In the genomic region with DNA sequence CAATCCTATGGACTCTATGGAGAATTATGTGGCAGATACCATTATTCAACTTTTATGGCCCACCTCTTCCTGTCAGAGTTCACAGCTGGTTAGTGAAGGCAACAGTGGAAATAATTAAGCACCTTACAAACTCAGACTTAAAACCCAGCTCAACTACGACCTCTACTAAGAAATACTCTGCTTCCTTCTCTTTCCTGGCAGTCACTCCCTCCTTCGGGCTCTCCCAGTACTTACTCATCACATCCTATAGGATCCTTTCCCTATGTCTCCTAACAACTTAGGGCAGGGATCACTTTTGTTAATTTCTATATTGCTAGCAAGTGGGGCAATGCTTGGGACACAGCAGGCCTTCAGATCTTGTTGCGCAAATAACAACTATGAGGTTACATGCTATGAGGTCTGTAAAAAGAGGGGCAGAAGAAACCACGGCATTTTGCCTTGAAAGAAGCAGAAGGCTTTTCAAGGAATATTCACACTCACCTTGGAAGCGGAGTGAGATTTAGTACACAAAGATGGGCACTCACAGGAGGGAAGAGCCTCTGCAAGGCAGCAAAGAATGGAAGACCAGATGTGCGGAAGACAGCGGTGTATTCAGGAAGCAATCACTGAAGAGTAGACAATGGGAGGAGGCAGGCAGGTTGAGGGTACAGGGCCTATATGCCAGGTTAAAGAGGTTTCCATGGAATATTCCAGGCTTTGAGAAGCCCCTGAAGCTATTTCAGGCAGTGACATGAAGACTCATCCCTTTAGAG, we compare ENCODE assay signal across 8 cellular contexts. TPM values are rescaled to one million over a fixed set of nuclear protein-coding genes. Genes with fewer than 3 reads are reported as not detected.
A peak's percentile ranks its signal among the peaks of the same experiment; 100 is the strongest.
DNase-seq lines count a peak whose midpoint lies in the region; ATAC-seq, FAIRE-seq and TF ChIP-seq lines count a peak whose summit lies in the region.

No MANE protein-coding gene starts in this region.

- no peaks in the 10 kb centered on the region for H3K27me3 ChIP-seq in HepG2 (ENCODE audit: control insufficient read depth in 1 of 2, insufficient read depth in 2 of 2, low read length in 2 of 2)
- no peaks in the 10 kb centered on the region for H3K27me3 ChIP-seq in right lobe of liver

- peak overlapping the region; percentile 79 to 88 for H3K27ac Mint-ChIP-seq in T-cell

- TF ChIP-seq RAD21 in HepG2 (CRISPR knock-in tag; IDR thresholded peaks at IDR 0.05) = no peak

- peak overlapping the region; percentile 69 to 92 (median 82) for H3K4me3 Mint-ChIP-seq in T-cell

- no peak for ATAC-seq in HepG2
- no peak for ATAC-seq in right lobe of liver
- ATAC-seq in T-cell (replicated peaks in 1 of 4) = no peak
- no peak for ATAC-seq in GM18858 (IDR thresholded peaks at IDR 0.05; ENCODE audit: unreplicated experiment)
- no peak for ATAC-seq in GM21515 (IDR thresholded peaks at IDR 0.05; ENCODE audit: unreplicated experiment)

- H3K9me3 Mint-ChIP-seq in T-cell = no peaks in the 10 kb centered on the region

- CTCF ChIA-PET in HepG2 (lab: Yijun Ruan, JAX; ENCODE audit: low intra/inter-chr PET ratio, low total read pairs) = no interaction called here
- CTCF ChIA-PET in T-cell (lab: Charles Lee) = interaction anchor here in 1 of 2 donors (0.5 kb wide), 1 partner anchor 36 kb away, joined by 3 read pairs; no protein-coding TSS in a partner anchor

- peaks cover 58% of the 10 kb centered on the region for H3K79me2 ChIP-seq in HepG2 (ENCODE audit: insufficient read depth, low read length)

- FAIRE-seq in HepG2 (lab: Jason Lieb, UNC) (no peak), HTR-8/SVneo (lab: Jason Lieb, UNC) (no peak)

- H3K4me2 ChIP-seq in HepG2 (ENCODE audit: low read depth, low read length) = peak overlapping the region; percentile 94

- no peaks in the 10 kb centered on the region for H3K27me3 Mint-ChIP-seq in T-cell

- WGBS in HepG2 (ENCODE audit: low lambda C conversion rate) = 85% methylated on average over 7 of the region's 7 CpGs
- WGBS in right lobe of liver (ENCODE audit: insufficient coverage, low coverage, low lambda C conversion rate, missing lambda C conversion rate) = 79% methylated on average over 7 of the region's 7 CpGs

- H3K9me3 ChIP-seq in HepG2 (ENCODE audit: low read length) (no peaks in the 10 kb centered on the region), right lobe of liver (no peaks in the 10 kb centered on the region)

- peak overlapping the region; percentile 87 for H3K9ac ChIP-seq in HepG2 (ENCODE audit: insufficient read depth, low read depth, low read length)

- intact Hi-C loops in HepG2 (cut with micrococcal nuclease; ENCODE audit: unreplicated experiment) = loop anchor here (2.0 to 5.0 kb wide), 2 partner anchors 47 to 108 kb away; no protein-coding TSS in a partner anchor
- intact Hi-C loops in right lobe of liver (cut with DNase I) = no loop called here

- POLR2A ChIA-PET in HepG2 (lab: Yijun Ruan, JAX) (interaction anchor here (1.1 kb wide), 1 partner anchor 55 kb away, joined by 4 read pairs; no protein-coding TSS in a partner anchor), T-cell (lab: Charles Lee) (interaction anchor here in 1 of 2 donors (0.6 kb wide), 1 partner anchor 1441 kb away, joined by 3 read pairs; no protein-coding TSS in a partner anchor)

- TF ChIP-seq CTCF in HepG2 (CRISPR knock-in tag; IDR thresholded peaks at IDR 0.05) = no peak
- TF ChIP-seq CTCF in right lobe of liver (IDR thresholded peaks at IDR 0.05) = no peak

- peak overlapping the region; percentile 21 for H3K27ac ChIP-seq in HepG2 (ENCODE audit: extremely low read length, insufficient read depth, low read length)
- H3K27ac ChIP-seq in right lobe of liver = no peak overlapping the region

- H4K20me1 ChIP-seq in HepG2 (ENCODE audit: insufficient read depth, low read length) = no peaks in the 10 kb centered on the region; the same call in 1 of the 2 replicates

- peak overlapping the region; percentile 11 to 65 (median 56); a peak in 5 of 6 replicates for H3K4me3 ChIP-seq in HepG2 (replicated peaks in 1 of 3; ENCODE audit: insufficient read depth in 1 of 3, low read depth in 2 of 3, low read length in 3 of 3)
- no peak overlapping the region for H3K4me3 ChIP-seq in right lobe of liver

- no peaks in the 10 kb centered on the region for H3K36me3 Mint-ChIP-seq in T-cell

- no TSS peak for BruUV-seq in HepG2 (replicated peaks; lab: Mats Ljungman, UMichigan)

- no peak for TF ChIP-seq EP300 in HepG2 (IDR thresholded peaks at IDR 0.05; ENCODE audit: low read depth in 2 of 2, low read length in 2 of 2)
- TF ChIP-seq EP300 in HepG2 (CRISPR knock-in tag; IDR thresholded peaks at IDR 0.05; ENCODE audit: borderline replicate concordance) = no peak

- TF ChIP-seq POLR2A in HepG2 (IDR thresholded peaks at IDR 0.05; ENCODE audit: insufficient read depth in 1 of 2, low read depth in 2 of 2, low read length in 2 of 2) = no peak
- no peak for TF ChIP-seq POLR2A in right lobe of liver (IDR thresholded peaks at IDR 0.05)

- peaks cover 66% of the 10 kb centered on the region for H3K4me1 ChIP-seq in HepG2 (ENCODE audit: insufficient read depth, low read length)
- H3K4me1 ChIP-seq in right lobe of liver = peaks cover 0 to 8% (median 0%) of the 10 kb centered on the region in 4 donors

- H3K36me3 ChIP-seq in HepG2 (replicated peaks in 1 of 2; ENCODE audit: control insufficient read depth in 1 of 2, insufficient read depth in 2 of 2, low read length in 2 of 2) (peaks cover 2 to 12% of the 10 kb centered on the region in 2 experiments; a peak in 3 of 5 replicates), right lobe of liver (no peaks in the 10 kb centered on the region)

- peaks cover 36 to 45% (median 38%) of the 10 kb centered on the region in 3 donors for H3K4me1 Mint-ChIP-seq in T-cell

- no peak overlapping the region for H2AFZ ChIP-seq in HepG2 (ENCODE audit: low read length)

- DNase-seq in HepG2 (ENCODE audit: low spot score) = no peak
- no peak for DNase-seq in right lobe of liver
- no peak for DNase-seq in T-cell
- peak; percentile 40 for DNase-seq in glomerular visceral epithelial cell (ENCODE audit: extremely low spot score)
- no peak for DNase-seq in GM19238 (ENCODE audit: insufficient read length, low spot score)
- DNase-seq in HTR-8/SVneo (ENCODE audit: insufficient read length, low spot score) = no peak

- in situ Hi-C loops in HepG2 (cut with HindIII; ENCODE audit: extremely low pct_ligation_motif_present, low pct_unique_long_range_greater_than_20kb) = loop anchor here (5.0 kb wide), 1 partner anchor 93 kb away; no protein-coding TSS in a partner anchor

TF ChIP-seq in HepG2, 621 proteins besides CTCF, POLR2A, EP300 and RAD21 (continues in another document):
- TF ChIP-seq CEBPG (CRISPR knock-in tag; IDR thresholded peaks at IDR 0.05) (peak; percentile 49; the same call in 1 of the 2 replicates), ZNF317 (CRISPR knock-in tag; IDR thresholded peaks at IDR 0.05) (peak; percentile 96), TBX2 (CRISPR knock-in tag; IDR thresholded peaks at IDR 0.05; ENCODE audit: borderline replicate concordance) (0 out of 2 replicates have a peak, but pooled peaks have one; percentile 23), CEBPB (IDR thresholded peaks at IDR 0.05; ENCODE audit: borderline replicate concordance, low read depth, low read length) (peak; percentile 83), ZBTB38 (CRISPR knock-in tag; IDR thresholded peaks at IDR 0.05) (peak; percentile 93), KAT8 (CRISPR knock-in tag; IDR thresholded peaks at IDR 0.05) (no peak), DNMT3B (CRISPR knock-in tag; conservative IDR thresholded peaks at IDR 0.05) (0 out of 2 replicates have a peak, but pooled peaks have one; percentile 29), WIZ (CRISPR knock-in tag; IDR thresholded peaks at IDR 0.05) (no peak), ESRRA (CRISPR knock-in tag; IDR thresholded peaks at IDR 0.05; ENCODE audit: low read depth) (no peak), SOX5 (CRISPR knock-in tag; IDR thresholded peaks at IDR 0.05; ENCODE audit: borderline replicate concordance) (no peak)
- TF ChIP-seq, protein P1, sequence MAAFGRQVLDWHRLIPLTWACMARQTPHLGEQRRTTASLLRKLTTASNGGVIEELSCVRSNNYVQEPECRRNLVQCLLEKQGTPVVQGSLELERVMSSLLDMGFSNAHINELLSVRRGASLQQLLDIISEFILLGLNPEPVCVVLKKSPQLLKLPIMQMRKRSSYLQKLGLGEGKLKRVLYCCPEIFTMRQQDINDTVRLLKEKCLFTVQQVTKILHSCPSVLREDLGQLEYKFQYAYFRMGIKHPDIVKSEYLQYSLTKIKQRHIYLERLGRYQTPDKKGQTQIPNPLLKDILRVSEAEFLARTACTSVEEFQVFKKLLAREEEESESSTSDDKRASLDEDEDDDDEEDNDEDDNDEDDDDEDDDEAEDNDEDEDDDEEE (CRISPR knock-in tag; IDR thresholded peaks at IDR 0.05) = no peak

RNA-seq across cellular contexts. Expression of a gene that starts 2.1 kb away (rescaled TPM):
- 27.3 and 27.5 TPM in 2 replicates for total RNA-seq in HepG2 (2016; rRNA removed; fragmentation: Illumina TruSeq; extraction: Trizol)
- total RNA-seq in HepG2 (2016; cell fraction: cytosol; rRNA removed; fragmentation: Illumina TruSeq; extraction: Trizol; ENCODE audit: low read depth) = 38.8 and 42.4 TPM in 2 replicates
- 26.6 and 28.7 TPM in 2 replicates for total RNA-seq in HepG2 (2016; cell fraction: insoluble cytoplasmic fraction; rRNA removed; fragmentation: Illumina TruSeq; extraction: Trizol)
- 34.3 and 39.4 TPM in 2 replicates for total RNA-seq in HepG2 (2016; cell fraction: membrane; rRNA removed; fragmentation: Illumina TruSeq; extraction: Trizol)
- total RNA-seq in HepG2 (2016; cell fraction: nucleus; rRNA removed; fragmentation: Illumina TruSeq; extraction: Trizol) = 28.1 and 30.8 TPM in 2 replicates
- polyA plus RNA-seq in HepG2 (2011; rRNA removed) = 34.7 and 38.4 TPM in 2 replicates
- polyA plus RNA-seq in HepG2 (2011; cell fraction: cytosol; rRNA removed) = 19.6 and 35.4 TPM in 2 replicates
- polyA plus RNA-seq in HepG2 (2011; cell fraction: nucleus; rRNA removed) = 15.4 and 20.0 TPM in 2 replicates
- polyA plus RNA-seq in HepG2 (2012) = 37.9 and 40.1 TPM in 2 replicates
- polyA plus RNA-seq in HepG2 (2016; cell fraction: cytosol; fragmentation: Illumina TruSeq; extraction: Trizol; ENCODE audit: low read depth) = 23.2 and 23.9 TPM in 2 replicates
- 39.3 and 39.7 TPM in 2 replicates for polyA plus RNA-seq in HepG2 (2016; cell fraction: insoluble cytoplasmic fraction; fragmentation: Illumina TruSeq; extraction: Trizol; ENCODE audit: low read depth)
- polyA plus RNA-seq in HepG2 (2016; cell fraction: membrane; fragmentation: Illumina TruSeq; extraction: Trizol; ENCODE audit: low read depth) = 33.8 and 36.7 TPM in 2 replicates
- polyA plus RNA-seq in HepG2 (2016; cell fraction: nucleus; fragmentation: Illumina TruSeq; extraction: Trizol; ENCODE audit: insufficient read depth, low read depth) = 24.8 and 27.7 TPM in 2 replicates
- 2.6 and 29.6 TPM in 2 replicates for polyA minus RNA-seq in HepG2 (2011; rRNA and poly(A)+ RNA removed; ENCODE audit: low replicate concordance)
- 29.1 and 30.6 TPM in 2 replicates for polyA minus RNA-seq in HepG2 (2011; cell fraction: cytosol; rRNA and poly(A)+ RNA removed)
- polyA minus RNA-seq in HepG2 (2011; cell fraction: nucleus; rRNA and poly(A)+ RNA removed) = 93.1 and 93.4 TPM in 2 replicates
- 1 to 10 TPM in 1 of 6 experiments, under 1 TPM in 5; 0.29 to 1.2 (median 0.60) TPM for total RNA-seq in right lobe of liver
- total RNA-seq in T-cell = 10 to 100 TPM; 15.4 to 25.8 (median 21.0) TPM

Comparison
In these comparisons a context has a peak if more than half of its experiments do, and no peak if none do; other contexts are left out.
1. H3K4me3 ChIP-seq: peak in HepG2 (3 of 3); none in right lobe of liver (0 of 3).
2. RNA of a gene that starts 2.1 kb away (total RNA-seq): 26.6 to 42.4 TPM in HepG2 and 15.4 to 25.8 TPM in T-cell; 0.29 to 1.2 TPM in right lobe of liver; every median in the first group is over 4 times any median in the second.